ENCODE assay signal across 1 cellular context in the genomic region with DNA sequence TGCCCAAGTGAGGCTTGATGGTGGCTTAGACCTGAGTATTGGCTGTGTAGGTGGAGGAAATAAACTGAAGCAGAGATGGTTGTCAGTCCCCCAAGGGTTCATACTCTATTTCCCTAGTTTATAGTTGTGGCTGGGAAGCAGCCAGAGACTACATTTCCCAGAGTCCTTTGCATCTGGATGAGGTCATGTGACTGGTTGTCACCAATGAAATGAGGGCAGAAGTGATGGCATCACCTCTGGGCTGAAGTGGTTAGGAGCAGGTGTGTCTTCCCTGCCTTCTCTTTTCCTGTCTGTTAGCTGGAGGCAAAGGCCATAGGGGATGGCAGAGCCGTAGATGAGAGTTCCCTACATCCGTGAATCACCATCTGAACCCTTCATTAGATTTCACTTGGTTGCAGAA.
A peak's percentile ranks its signal among the peaks of the same experiment; 100 is the strongest.
TF ChIP-seq lines count a peak whose summit lies in the region.

No MANE protein-coding gene starts in this region.

TF ChIP-seq in K562, 482 proteins besides CTCF, POLR2A, EP300 and RAD21 (continued from another document and continues in another):
- no peak for TF ChIP-seq MEIS2 (IDR thresholded peaks at IDR 0.05; ENCODE audit: partially characterized antibody)
- TF ChIP-seq TSC22D4 (tag; IDR thresholded peaks at IDR 0.05): no peak
- TF ChIP-seq ZNF699 (CRISPR knock-in tag; IDR thresholded peaks at IDR 0.05; ENCODE audit: insufficient replicate concordance): no peak
- TF ChIP-seq SRF (CRISPR knock-in tag; IDR thresholded peaks at IDR 0.05): no peak
- TF ChIP-seq RCOR1 (IDR thresholded peaks at IDR 0.05; ENCODE audit: borderline replicate concordance in 1 of 2, low read depth in 2 of 2, low read length in 2 of 2): no peak
- TF ChIP-seq, protein P1, sequence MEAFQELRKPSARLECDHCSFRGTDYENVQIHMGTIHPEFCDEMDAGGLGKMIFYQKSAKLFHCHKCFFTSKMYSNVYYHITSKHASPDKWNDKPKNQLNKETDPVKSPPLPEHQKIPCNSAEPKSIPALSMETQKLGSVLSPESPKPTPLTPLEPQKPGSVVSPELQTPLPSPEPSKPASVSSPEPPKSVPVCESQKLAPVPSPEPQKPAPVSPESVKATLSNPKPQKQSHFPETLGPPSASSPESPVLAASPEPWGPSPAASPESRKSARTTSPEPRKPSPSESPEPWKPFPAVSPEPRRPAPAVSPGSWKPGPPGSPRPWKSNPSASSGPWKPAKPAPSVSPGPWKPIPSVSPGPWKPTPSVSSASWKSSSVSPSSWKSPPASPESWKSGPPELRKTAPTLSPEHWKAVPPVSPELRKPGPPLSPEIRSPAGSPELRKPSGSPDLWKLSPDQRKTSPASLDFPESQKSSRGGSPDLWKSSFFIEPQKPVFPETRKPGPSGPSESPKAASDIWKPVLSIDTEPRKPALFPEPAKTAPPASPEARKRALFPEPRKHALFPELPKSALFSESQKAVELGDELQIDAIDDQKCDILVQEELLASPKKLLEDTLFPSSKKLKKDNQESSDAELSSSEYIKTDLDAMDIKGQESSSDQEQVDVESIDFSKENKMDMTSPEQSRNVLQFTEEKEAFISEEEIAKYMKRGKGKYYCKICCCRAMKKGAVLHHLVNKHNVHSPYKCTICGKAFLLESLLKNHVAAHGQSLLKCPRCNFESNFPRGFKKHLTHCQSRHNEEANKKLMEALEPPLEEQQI (IDR thresholded peaks at IDR 0.05): no peak
- no peak for TF ChIP-seq HNRNPUL1 (IDR thresholded peaks at IDR 0.05; ENCODE audit: low read length)
- no peak for TF ChIP-seq ZNF589 (CRISPR knock-in tag; IDR thresholded peaks at IDR 0.05; ENCODE audit: low read depth)
- TF ChIP-seq, protein P2, sequence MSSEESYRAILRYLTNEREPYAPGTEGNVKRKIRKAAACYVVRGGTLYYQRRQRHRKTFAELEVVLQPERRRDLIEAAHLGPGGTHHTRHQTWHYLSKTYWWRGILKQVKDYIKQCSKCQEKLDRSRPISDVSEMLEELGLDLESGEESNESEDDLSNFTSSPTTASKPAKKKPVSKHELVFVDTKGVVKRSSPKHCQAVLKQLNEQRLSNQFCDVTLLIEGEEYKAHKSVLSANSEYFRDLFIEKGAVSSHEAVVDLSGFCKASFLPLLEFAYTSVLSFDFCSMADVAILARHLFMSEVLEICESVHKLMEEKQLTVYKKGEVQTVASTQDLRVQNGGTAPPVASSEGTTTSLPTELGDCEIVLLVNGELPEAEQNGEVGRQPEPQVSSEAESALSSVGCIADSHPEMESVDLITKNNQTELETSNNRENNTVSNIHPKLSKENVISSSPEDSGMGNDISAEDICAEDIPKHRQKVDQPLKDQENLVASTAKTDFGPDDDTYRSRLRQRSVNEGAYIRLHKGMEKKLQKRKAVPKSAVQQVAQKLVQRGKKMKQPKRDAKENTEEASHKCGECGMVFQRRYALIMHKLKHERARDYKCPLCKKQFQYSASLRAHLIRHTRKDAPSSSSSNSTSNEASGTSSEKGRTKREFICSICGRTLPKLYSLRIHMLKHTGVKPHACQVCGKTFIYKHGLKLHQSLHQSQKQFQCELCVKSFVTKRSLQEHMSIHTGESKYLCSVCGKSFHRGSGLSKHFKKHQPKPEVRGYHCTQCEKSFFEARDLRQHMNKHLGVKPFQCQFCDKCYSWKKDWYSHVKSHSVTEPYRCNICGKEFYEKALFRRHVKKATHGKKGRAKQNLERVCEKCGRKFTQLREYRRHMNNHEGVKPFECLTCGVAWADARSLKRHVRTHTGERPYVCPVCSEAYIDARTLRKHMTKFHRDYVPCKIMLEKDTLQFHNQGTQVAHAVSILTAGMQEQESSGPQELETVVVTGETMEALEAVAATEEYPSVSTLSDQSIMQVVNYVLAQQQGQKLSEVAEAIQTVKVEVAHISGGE (CRISPR knock-in tag; IDR thresholded peaks at IDR 0.05): no peak
- no peak for TF ChIP-seq NBN (IDR thresholded peaks at IDR 0.05; ENCODE audit: low read depth)
- TF ChIP-seq ZSCAN32 (CRISPR knock-in tag; IDR thresholded peaks at IDR 0.05): no peak
- TF ChIP-seq SMC3 (conservative IDR thresholded peaks at IDR 0.05; ENCODE audit: insufficient read depth, low read depth, low read length): no peak
- TF ChIP-seq OTX1 (CRISPR knock-in tag; IDR thresholded peaks at IDR 0.05): no peak
- no peak for TF ChIP-seq NR2C2 (CRISPR knock-in tag; IDR thresholded peaks at IDR 0.05)
- no peak for TF ChIP-seq NR2C2 (tag; IDR thresholded peaks at IDR 0.05)
- TF ChIP-seq ADNP (tag; IDR thresholded peaks at IDR 0.05): no peak
- TF ChIP-seq ZNF282 (CRISPR knock-in tag; IDR thresholded peaks at IDR 0.05): no peak
- TF ChIP-seq, protein P3, sequence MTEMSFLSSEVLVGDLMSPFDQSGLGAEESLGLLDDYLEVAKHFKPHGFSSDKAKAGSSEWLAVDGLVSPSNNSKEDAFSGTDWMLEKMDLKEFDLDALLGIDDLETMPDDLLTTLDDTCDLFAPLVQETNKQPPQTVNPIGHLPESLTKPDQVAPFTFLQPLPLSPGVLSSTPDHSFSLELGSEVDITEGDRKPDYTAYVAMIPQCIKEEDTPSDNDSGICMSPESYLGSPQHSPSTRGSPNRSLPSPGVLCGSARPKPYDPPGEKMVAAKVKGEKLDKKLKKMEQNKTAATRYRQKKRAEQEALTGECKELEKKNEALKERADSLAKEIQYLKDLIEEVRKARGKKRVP (CRISPR knock-in tag; IDR thresholded peaks at IDR 0.05): no peak
- TF ChIP-seq, protein P4, sequence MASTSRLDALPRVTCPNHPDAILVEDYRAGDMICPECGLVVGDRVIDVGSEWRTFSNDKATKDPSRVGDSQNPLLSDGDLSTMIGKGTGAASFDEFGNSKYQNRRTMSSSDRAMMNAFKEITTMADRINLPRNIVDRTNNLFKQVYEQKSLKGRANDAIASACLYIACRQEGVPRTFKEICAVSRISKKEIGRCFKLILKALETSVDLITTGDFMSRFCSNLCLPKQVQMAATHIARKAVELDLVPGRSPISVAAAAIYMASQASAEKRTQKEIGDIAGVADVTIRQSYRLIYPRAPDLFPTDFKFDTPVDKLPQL (IDR thresholded peaks at IDR 0.05; ENCODE audit: extremely low read depth, insufficient read length): no peak
- no peak for TF ChIP-seq RBM39 (optimal IDR thresholded peaks at IDR 0.05; ENCODE audit: low read depth, low read length)
- no peak for TF ChIP-seq U2AF1 (optimal IDR thresholded peaks at IDR 0.05; ENCODE audit: low read depth, low read length)
- TF ChIP-seq NCOA6 (IDR thresholded peaks at IDR 0.05): no peak
- no peak for TF ChIP-seq POLR2AphosphoS5 (IDR thresholded peaks at IDR 0.05; ENCODE audit: control insufficient read depth, insufficient read depth, low read depth, low read length)
- no peak for TF ChIP-seq ZNF696 (CRISPR knock-in tag; conservative IDR thresholded peaks at IDR 0.05)
- no peak for TF ChIP-seq SAP30 (IDR thresholded peaks at IDR 0.05; ENCODE audit: borderline replicate concordance, insufficient read depth, low read depth, low read length, poor library complexity, severe bottlenecking)
- no peak for TF ChIP-seq FOXK2 (conservative IDR thresholded peaks at IDR 0.05 in 1 of 2, IDR thresholded peaks at IDR 0.05 in 1 of 2; ENCODE audit: low read depth in 2 of 2)
- TF ChIP-seq, protein P5, sequence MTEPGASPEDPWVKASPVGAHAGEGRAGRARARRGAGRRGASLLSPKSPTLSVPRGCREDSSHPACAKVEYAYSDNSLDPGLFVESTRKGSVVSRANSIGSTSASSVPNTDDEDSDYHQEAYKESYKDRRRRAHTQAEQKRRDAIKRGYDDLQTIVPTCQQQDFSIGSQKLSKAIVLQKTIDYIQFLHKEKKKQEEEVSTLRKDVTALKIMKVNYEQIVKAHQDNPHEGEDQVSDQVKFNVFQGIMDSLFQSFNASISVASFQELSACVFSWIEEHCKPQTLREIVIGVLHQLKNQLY (CRISPR knock-in tag; conservative IDR thresholded peaks at IDR 0.05): no peak
- TF ChIP-seq RBM22 (IDR thresholded peaks at IDR 0.05; ENCODE audit: low read depth, low read length, poor library complexity, severe bottlenecking): no peak
- TF ChIP-seq, protein P6, sequence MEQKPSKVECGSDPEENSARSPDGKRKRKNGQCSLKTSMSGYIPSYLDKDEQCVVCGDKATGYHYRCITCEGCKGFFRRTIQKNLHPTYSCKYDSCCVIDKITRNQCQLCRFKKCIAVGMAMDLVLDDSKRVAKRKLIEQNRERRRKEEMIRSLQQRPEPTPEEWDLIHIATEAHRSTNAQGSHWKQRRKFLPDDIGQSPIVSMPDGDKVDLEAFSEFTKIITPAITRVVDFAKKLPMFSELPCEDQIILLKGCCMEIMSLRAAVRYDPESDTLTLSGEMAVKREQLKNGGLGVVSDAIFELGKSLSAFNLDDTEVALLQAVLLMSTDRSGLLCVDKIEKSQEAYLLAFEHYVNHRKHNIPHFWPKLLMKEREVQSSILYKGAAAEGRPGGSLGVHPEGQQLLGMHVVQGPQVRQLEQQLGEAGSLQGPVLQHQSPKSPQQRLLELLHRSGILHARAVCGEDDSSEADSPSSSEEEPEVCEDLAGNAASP (IDR thresholded peaks at IDR 0.05): no peak
- TF ChIP-seq, protein P7, sequence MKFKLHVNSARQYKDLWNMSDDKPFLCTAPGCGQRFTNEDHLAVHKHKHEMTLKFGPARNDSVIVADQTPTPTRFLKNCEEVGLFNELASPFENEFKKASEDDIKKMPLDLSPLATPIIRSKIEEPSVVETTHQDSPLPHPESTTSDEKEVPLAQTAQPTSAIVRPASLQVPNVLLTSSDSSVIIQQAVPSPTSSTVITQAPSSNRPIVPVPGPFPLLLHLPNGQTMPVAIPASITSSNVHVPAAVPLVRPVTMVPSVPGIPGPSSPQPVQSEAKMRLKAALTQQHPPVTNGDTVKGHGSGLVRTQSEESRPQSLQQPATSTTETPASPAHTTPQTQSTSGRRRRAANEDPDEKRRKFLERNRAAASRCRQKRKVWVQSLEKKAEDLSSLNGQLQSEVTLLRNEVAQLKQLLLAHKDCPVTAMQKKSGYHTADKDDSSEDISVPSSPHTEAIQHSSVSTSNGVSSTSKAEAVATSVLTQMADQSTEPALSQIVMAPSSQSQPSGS (CRISPR knock-in tag; IDR thresholded peaks at IDR 0.05): no peak
- no peak for TF ChIP-seq BCOR (IDR thresholded peaks at IDR 0.05)
- no peak for TF ChIP-seq ZBTB7A (IDR thresholded peaks at IDR 0.05; ENCODE audit: borderline replicate concordance, control insufficient read depth, low read depth, low read length)
- TF ChIP-seq ZNF143 (CRISPR knock-in tag; IDR thresholded peaks at IDR 0.05): peak; percentile 74
- TF ChIP-seq HIVEP1 (CRISPR knock-in tag; IDR thresholded peaks at IDR 0.05): no peak
- TF ChIP-seq, protein P8, sequence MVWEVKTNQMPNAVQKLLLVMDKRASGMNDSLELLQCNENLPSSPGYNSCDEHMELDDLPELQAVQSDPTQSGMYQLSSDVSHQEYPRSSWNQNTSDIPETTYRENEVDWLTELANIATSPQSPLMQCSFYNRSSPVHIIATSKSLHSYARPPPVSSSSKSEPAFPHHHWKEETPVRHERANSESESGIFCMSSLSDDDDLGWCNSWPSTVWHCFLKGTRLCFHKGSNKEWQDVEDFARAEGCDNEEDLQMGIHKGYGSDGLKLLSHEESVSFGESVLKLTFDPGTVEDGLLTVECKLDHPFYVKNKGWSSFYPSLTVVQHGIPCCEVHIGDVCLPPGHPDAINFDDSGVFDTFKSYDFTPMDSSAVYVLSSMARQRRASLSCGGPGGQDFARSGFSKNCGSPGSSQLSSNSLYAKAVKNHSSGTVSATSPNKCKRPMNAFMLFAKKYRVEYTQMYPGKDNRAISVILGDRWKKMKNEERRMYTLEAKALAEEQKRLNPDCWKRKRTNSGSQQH (CRISPR knock-in tag; IDR thresholded peaks at IDR 0.05): no peak
- no peak for TF ChIP-seq DDX20 (tag; IDR thresholded peaks at IDR 0.05; ENCODE audit: low read depth)
- no peak for TF ChIP-seq ARHGAP35 (IDR thresholded peaks at IDR 0.05; ENCODE audit: partially characterized antibody)
- TF ChIP-seq EGR1 (conservative IDR thresholded peaks at IDR 0.05): no peak
- TF ChIP-seq, protein P9, sequence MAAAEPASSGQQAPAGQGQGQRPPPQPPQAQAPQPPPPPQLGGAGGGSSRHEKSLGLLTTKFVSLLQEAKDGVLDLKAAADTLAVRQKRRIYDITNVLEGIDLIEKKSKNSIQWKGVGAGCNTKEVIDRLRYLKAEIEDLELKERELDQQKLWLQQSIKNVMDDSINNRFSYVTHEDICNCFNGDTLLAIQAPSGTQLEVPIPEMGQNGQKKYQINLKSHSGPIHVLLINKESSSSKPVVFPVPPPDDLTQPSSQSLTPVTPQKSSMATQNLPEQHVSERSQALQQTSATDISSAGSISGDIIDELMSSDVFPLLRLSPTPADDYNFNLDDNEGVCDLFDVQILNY (CRISPR knock-in tag; IDR thresholded peaks at IDR 0.05): no peak
- TF ChIP-seq, protein P10, sequence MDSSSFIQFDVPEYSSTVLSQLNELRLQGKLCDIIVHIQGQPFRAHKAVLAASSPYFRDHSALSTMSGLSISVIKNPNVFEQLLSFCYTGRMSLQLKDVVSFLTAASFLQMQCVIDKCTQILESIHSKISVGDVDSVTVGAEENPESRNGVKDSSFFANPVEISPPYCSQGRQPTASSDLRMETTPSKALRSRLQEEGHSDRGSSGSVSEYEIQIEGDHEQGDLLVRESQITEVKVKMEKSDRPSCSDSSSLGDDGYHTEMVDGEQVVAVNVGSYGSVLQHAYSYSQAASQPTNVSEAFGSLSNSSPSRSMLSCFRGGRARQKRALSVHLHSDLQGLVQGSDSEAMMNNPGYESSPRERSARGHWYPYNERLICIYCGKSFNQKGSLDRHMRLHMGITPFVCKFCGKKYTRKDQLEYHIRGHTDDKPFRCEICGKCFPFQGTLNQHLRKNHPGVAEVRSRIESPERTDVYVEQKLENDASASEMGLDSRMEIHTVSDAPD (CRISPR knock-in tag; IDR thresholded peaks at IDR 0.05): no peak
- TF ChIP-seq CCNT2 (IDR thresholded peaks at IDR 0.05; ENCODE audit: borderline replicate concordance, extremely low read depth, insufficient read length, low read depth, low read length): no peak
- no peak for TF ChIP-seq ZNF239 (CRISPR knock-in tag; IDR thresholded peaks at IDR 0.05)
- TF ChIP-seq JUN (IDR thresholded peaks at IDR 0.05; ENCODE audit: borderline replicate concordance, low read depth, low read length): 0 out of 2 replicates have a peak, but pooled peaks have one; percentile 21
- TF ChIP-seq JUN (CRISPR knock-in tag; IDR thresholded peaks at IDR 0.05; ENCODE audit: borderline replicate concordance): no peak
- TF ChIP-seq TBL1XR1 (IDR thresholded peaks at IDR 0.05; ENCODE audit: low read length in 2 of 2): no peak
- no peak for TF ChIP-seq JUNB (CRISPR knock-in tag; conservative IDR thresholded peaks at IDR 0.05)
